Comparison of ENCODE assay signal across 10 cellular contexts in the genomic region with DNA sequence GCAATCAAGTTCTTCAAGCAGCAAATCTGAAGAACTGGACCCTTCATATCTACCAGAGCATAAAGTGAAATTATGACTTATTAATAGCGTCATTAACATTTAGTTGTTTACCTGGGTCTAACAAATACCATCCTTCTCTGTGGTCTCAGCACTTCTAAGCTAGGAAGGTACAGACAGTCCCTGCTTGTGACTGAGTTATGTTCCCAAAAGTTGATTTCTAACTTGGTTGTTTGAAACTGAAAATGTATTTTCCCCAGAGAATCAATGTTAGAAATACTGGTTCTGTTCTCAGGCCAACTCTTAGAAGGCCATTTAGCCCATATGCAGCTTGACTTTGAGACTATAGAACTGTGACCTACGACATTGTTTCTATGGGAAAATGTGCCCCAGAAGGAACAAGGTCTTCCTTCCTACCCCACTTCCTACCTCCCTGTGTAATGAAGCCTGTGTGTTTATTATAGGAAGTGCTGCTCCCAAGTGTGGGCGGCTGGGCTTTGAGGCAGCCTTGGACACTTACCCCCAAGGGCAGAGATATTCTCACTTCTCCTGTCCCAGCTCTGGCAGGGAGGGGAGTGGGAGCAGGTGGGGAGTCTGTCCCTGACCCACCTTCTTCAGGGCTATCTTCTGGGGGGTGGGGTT. TPM values are rescaled to one million over a fixed set of nuclear protein-coding genes. Genes with fewer than 3 reads are reported as not detected.
DNase-seq lines count a peak whose midpoint lies in the region; ATAC-seq lines count a peak whose summit lies in the region.
"Had no signal": no experiment of that assay in that cellular context is flagged by ENCODE, and none has a peak within 500 bp of the region (broad histone marks: within the 10 kb centered on the region; RNA-seq: fewer than 3 reads in every experiment).

No MANE protein-coding gene starts in this region.

- peaks cover 66% of the 10 kb centered on the region for H3K4me1 Mint-ChIP-seq in stimulated activated naive CD8-positive, alpha-beta T cell treated with anti-CD3 and anti-CD28 coated beads, Interleukin-15, Interleukin-2, amounts not matched to agents 100 ng/mL and 50 ng/mL, for 24 hours (ENCODE audit: low read depth)
- peaks cover 53% of the 10 kb centered on the region for H3K4me1 Mint-ChIP-seq in activated CD8-positive, alpha-beta T cell treated with anti-CD3 and anti-CD28 coated beads, Interleukin-2, amount 10 ng/mL, durations not matched to agents 7 days and 5 days (ENCODE audit: low read depth)
- H3K4me1 Mint-ChIP-seq in immature natural killer cell = no peaks in the 10 kb centered on the region

- peaks cover 5% of the 10 kb centered on the region for H3K9me3 Mint-ChIP-seq in stimulated activated naive CD8-positive, alpha-beta T cell treated with anti-CD3 and anti-CD28 coated beads, Interleukin-15, Interleukin-2, amounts not matched to agents 100 ng/mL and 50 ng/mL, for 24 hours
- no peaks in the 10 kb centered on the region for H3K9me3 Mint-ChIP-seq in activated CD8-positive, alpha-beta T cell treated with anti-CD3 and anti-CD28 coated beads, Interleukin-2, amount 10 ng/mL, durations not matched to agents 7 days and 5 days (ENCODE audit: insufficient read depth)
- H3K9me3 Mint-ChIP-seq in immature natural killer cell = no peaks in the 10 kb centered on the region

- no peak for ATAC-seq in stimulated activated naive CD8-positive, alpha-beta T cell treated with anti-CD3 and anti-CD28 coated beads, Interleukin-15, Interleukin-2, amounts not matched to agents 100 U/mL and 50 U/mL, for 24 hours
- peak; percentile 32 for ATAC-seq in HG02943 (IDR thresholded peaks at IDR 0.05; ENCODE audit: low read depth, unreplicated experiment)
- ATAC-seq in activated CD8-positive, alpha-beta T cell treated with anti-CD3 and anti-CD28 coated beads, Interleukin-2, amount 10 ng/mL, durations not matched to agents 7 days and 5 days = no peak

- DNase-seq in stimulated activated naive CD8-positive, alpha-beta T cell treated with anti-CD3 and anti-CD28 coated beads, Interleukin-15, Interleukin-2, amounts not matched to agents 100 U/mL and 50 U/mL, for 24 hours = no peak
- no peak for DNase-seq in activated CD8-positive, alpha-beta T cell treated with anti-CD3 and anti-CD28 coated beads, Interleukin-2, amount 10 ng/mL, durations not matched to agents 7 days and 5 days
- DNase-seq in immature natural killer cell = no peak
- no peak for DNase-seq in head of caudate nucleus
- DNase-seq in iPS-NIHi7 (ENCODE audit: extremely low spot score) = no peak
- DNase-seq in stimulated activated CD4-positive, alpha-beta T cell treated with anti-CD3 and anti-CD28 coated beads, Interleukin-1b, Interleukin-23, amount 100 ng/mL, for 48 hours = no peak
- DNase-seq: Calu3, NCI-H1417 had no signal

- no peaks in the 10 kb centered on the region for H3K27me3 Mint-ChIP-seq in stimulated activated naive CD8-positive, alpha-beta T cell treated with anti-CD3 and anti-CD28 coated beads, Interleukin-15, Interleukin-2, amounts not matched to agents 100 ng/mL and 50 ng/mL, for 24 hours
- H3K27me3 Mint-ChIP-seq in activated CD8-positive, alpha-beta T cell treated with anti-CD3 and anti-CD28 coated beads, Interleukin-2, amount 10 ng/mL, durations not matched to agents 7 days and 5 days (ENCODE audit: low read depth) = no peaks in the 10 kb centered on the region
- H3K27me3 Mint-ChIP-seq in immature natural killer cell (ENCODE audit: low read depth in 3 of 3) = peaks cover 0 to 4% (median 1%) of the 10 kb centered on the region in 3 donors

- H3K4me3 Mint-ChIP-seq in stimulated activated naive CD8-positive, alpha-beta T cell treated with anti-CD3 and anti-CD28 coated beads, Interleukin-15, Interleukin-2, amounts not matched to agents 100 ng/mL and 50 ng/mL, for 24 hours = peak overlapping the region; percentile 37
- H3K4me3 Mint-ChIP-seq in activated CD8-positive, alpha-beta T cell treated with anti-CD3 and anti-CD28 coated beads, Interleukin-2, amount 10 ng/mL, durations not matched to agents 7 days and 5 days = no peak overlapping the region
- no peak overlapping the region for H3K4me3 Mint-ChIP-seq in immature natural killer cell

- H3K36me3 Mint-ChIP-seq in stimulated activated naive CD8-positive, alpha-beta T cell treated with anti-CD3 and anti-CD28 coated beads, Interleukin-15, Interleukin-2, amounts not matched to agents 100 ng/mL and 50 ng/mL, for 24 hours (ENCODE audit: low read depth) = no peaks in the 10 kb centered on the region
- H3K36me3 Mint-ChIP-seq in activated CD8-positive, alpha-beta T cell treated with anti-CD3 and anti-CD28 coated beads, Interleukin-2, amount 10 ng/mL, durations not matched to agents 7 days and 5 days (ENCODE audit: low read depth) = peaks cover 1% of the 10 kb centered on the region
- peaks cover 0 to 4% (median 0%) of the 10 kb centered on the region in 3 donors for H3K36me3 Mint-ChIP-seq in immature natural killer cell

- POLR2A ChIA-PET in activated CD8-positive, alpha-beta T cell treated with anti-CD3 and anti-CD28 coated beads, Interleukin-2, amount 10 ng/mL, durations not matched to agents 7 days and 5 days (lab: Charles Lee) = interaction anchor here (1.0 to 2.4 kb wide), 3 partner anchors 13 to 173 kb away, joined by 3 to 11 read pairs (median 5); partner anchors contain the start of gene LEO1

- intact Hi-C loops in head of caudate nucleus (cut with DNase I) = no loop called here

- CTCF ChIA-PET in activated CD8-positive, alpha-beta T cell treated with anti-CD3 and anti-CD28 coated beads, Interleukin-2, amount 10 ng/mL, durations not matched to agents 7 days and 5 days (lab: Charles Lee) = interaction anchor here (0.7 to 2.8 kb wide), 5 partner anchors 11 to 72 kb away, joined by 3 to 8 read pairs (median 4); no protein-coding TSS in a partner anchor

- peak overlapping the region; percentile 82 for H3K27ac Mint-ChIP-seq in stimulated activated naive CD8-positive, alpha-beta T cell treated with anti-CD3 and anti-CD28 coated beads, Interleukin-15, Interleukin-2, amounts not matched to agents 100 ng/mL and 50 ng/mL, for 24 hours
- peak overlapping the region; percentile 68 for H3K27ac Mint-ChIP-seq in activated CD8-positive, alpha-beta T cell treated with anti-CD3 and anti-CD28 coated beads, Interleukin-2, amount 10 ng/mL, durations not matched to agents 7 days and 5 days
- H3K27ac Mint-ChIP-seq in immature natural killer cell = no peak overlapping the region

RNA-seq across cellular contexts. Expression of gene MAPK6, which starts 12.2 kb away (rescaled TPM):
- total RNA-seq in activated CD8-positive, alpha-beta T cell treated with anti-CD3 and anti-CD28 coated beads, Interleukin-2, amount 10 ng/mL, durations not matched to agents 7 days and 5 days = 10 to 100 TPM; 26.5 to 31.8 TPM
- 1 to 10 TPM; 2.4 to 5.1 (median 4.9) TPM for polyA plus RNA-seq in immature natural killer cell

RNA-seq across cellular contexts. Expression of gene LEO1, which starts 35.2 kb away (rescaled TPM):
- 10 to 100 TPM; 30.3 to 33.4 TPM for total RNA-seq in activated CD8-positive, alpha-beta T cell treated with anti-CD3 and anti-CD28 coated beads, Interleukin-2, amount 10 ng/mL, durations not matched to agents 7 days and 5 days
- 10 to 100 TPM; 10.4 to 30.0 (median 16.2) TPM for polyA plus RNA-seq in immature natural killer cell

Comparison
In these comparisons a context has a peak if more than half of its experiments do, and no peak if none do; other contexts are left out.
1. H3K27ac Mint-ChIP-seq: peak in stimulated activated naive CD8-positive, alpha-beta T cell treated with anti-CD3 and anti-CD28 coated beads, Interleukin-15, Interleukin-2, amounts not matched to agents 100 ng/mL and 50 ng/mL, for 24 hours (single experiment) and activated CD8-positive, alpha-beta T cell treated with anti-CD3 and anti-CD28 coated beads, Interleukin-2, amount 10 ng/mL, durations not matched to agents 7 days and 5 days (single experiment); none in immature natural killer cell (0 of 6).